In genomic region chr21:34022557-34023335, GRCh38 we compare ENCODE assay signal across 9 cellular contexts. TPM values are rescaled to one million over a fixed set of nuclear protein-coding genes. Genes with fewer than 3 reads are reported as not detected.
A peak's percentile ranks its signal among the peaks of the same experiment; 100 is the strongest.
DNase-seq lines count a peak whose midpoint lies in the region; ATAC-seq and TF ChIP-seq lines count a peak whose summit lies in the region.
"Had no signal": no experiment of that assay in that cellular context is flagged by ENCODE, and none has a peak within 500 bp of the region (broad histone marks: within the 10 kb centered on the region; RNA-seq: fewer than 3 reads in every experiment).

No MANE protein-coding gene starts in this region.

- H3K9me3 ChIP-seq in neutrophil (no peaks in the 10 kb centered on the region), PC-9 (ENCODE audit: insufficient read depth, low read depth) (no peaks in the 10 kb centered on the region)

- no peak overlapping the region for H3K4me2 ChIP-seq in PC-9

- no peaks in the 10 kb centered on the region for H3K79me2 ChIP-seq in PC-9 (ENCODE audit: low read depth)

- H3K9me2 ChIP-seq in PC-9 (ENCODE audit: insufficient read depth), result no peaks in the 10 kb centered on the region

- ATAC-seq in HG03378 (IDR thresholded peaks at IDR 0.05; ENCODE audit: unreplicated experiment) (no peak), GM19035 (IDR thresholded peaks at IDR 0.05; ENCODE audit: unreplicated experiment) (no peak)

- peak overlapping the region; percentile 51 for H3K27ac ChIP-seq in neutrophil
- H3K27ac ChIP-seq in PC-9, result no peak overlapping the region
- H3K27ac ChIP-seq: stomach had no signal

- intact Hi-C loops in PC-9 (cut with micrococcal nuclease; ENCODE audit: unreplicated experiment), result no loop called here

- H2AFZ ChIP-seq in PC-9, result no peak overlapping the region

- no peaks in the 10 kb centered on the region for H4K20me1 ChIP-seq in PC-9 (ENCODE audit: insufficient read depth)

- peaks cover 10 to 29% of the 10 kb centered on the region in 2 experiments for H3K4me1 ChIP-seq in neutrophil (ENCODE audit: control insufficient read depth in 1 of 2, insufficient read depth in 1 of 2, low read depth in 1 of 2, low read length in 1 of 2)
- H3K4me1 ChIP-seq in PC-9 (replicated peaks; ENCODE audit: insufficient read depth), result no peaks in the 10 kb centered on the region

- DNase-seq in Daoy (ENCODE audit: low read depth) (peak; percentile 50), NB4 (ENCODE audit: low read depth) (peak; percentile 95), GM19238 (ENCODE audit: insufficient read length, low spot score) (no peak), PC-9 (no peak)
- peak in 2 of 3 experiments; percentile 2 to 32 for DNase-seq in activated CD8-positive, alpha-beta memory T cell treated with anti-CD3 and anti-CD28 coated beads for 48 hours (ENCODE audit: low read depth in 2 of 3, low spot score in 2 of 3)
- DNase-seq: stomach had no signal

- no peak for TF ChIP-seq POLR2A in NB4 (IDR thresholded peaks at IDR 0.05; ENCODE audit: extremely low read depth, insufficient read length)

- CTCF ChIA-PET in PC-9 (lab: Charles Lee), result no interaction called here

- H3K4me3 ChIP-seq in NB4 (ENCODE audit: low read depth, low read length), result no peak overlapping the region
- H3K4me3 ChIP-seq in neutrophil (ENCODE audit: low read depth in 1 of 2, low read length in 1 of 2), result no peak overlapping the region
- no peak overlapping the region for H3K4me3 ChIP-seq in PC-9
- H3K4me3 ChIP-seq: stomach had no signal

- H3K36me3 ChIP-seq in neutrophil (no peaks in the 10 kb centered on the region), PC-9 (ENCODE audit: low read depth) (no peaks in the 10 kb centered on the region)
- H3K36me3 ChIP-seq: stomach had no signal

- BruUV-seq in PC-9 (replicated peaks; lab: Mats Ljungman, UMichigan), result no TSS peak

- TF ChIP-seq CTCF in NB4 (IDR thresholded peaks at IDR 0.05; ENCODE audit: low read depth, low read length), result no peak
- TF ChIP-seq CTCF in neutrophil (IDR thresholded peaks at IDR 0.05), result no peak
- TF ChIP-seq CTCF in PC-9 (conservative IDR thresholded peaks at IDR 0.05), result no peak

- H3K27me3 ChIP-seq in neutrophil (no peaks in the 10 kb centered on the region), PC-9 (ENCODE audit: insufficient read depth, low read depth) (no peaks in the 10 kb centered on the region)
- H3K27me3 ChIP-seq: stomach had no signal

- POLR2A ChIA-PET in PC-9 (lab: Charles Lee; ENCODE audit: unreplicated experiment), result no interaction called here

- no peaks in the 10 kb centered on the region for H3F3A ChIP-seq in PC-9 (ENCODE audit: insufficient read depth, low read depth)

RNA-seq across cellular contexts. Expression of gene MRPS6, which starts 50.6 kb away (rescaled TPM):
- total RNA-seq in Daoy (2014; rRNA removed; shearing (Covaris generic)), result 18.3 TPM in 2 replicates
- 40.4 and 41.0 TPM in 2 replicates for total RNA-seq in PC-9 (2021)

RNA-seq across cellular contexts. Expression of gene SLC5A3, which starts 50.6 kb away (rescaled TPM):
- total RNA-seq in Daoy (2014; rRNA removed; shearing (Covaris generic)), result 9.8 and 11.3 TPM in 2 replicates
- 7.0 and 8.8 TPM in 2 replicates for total RNA-seq in PC-9 (2021)

Comparison
In these comparisons a context has a peak if more than half of its experiments do, and no peak if none do; other contexts are left out.
1. DNase-seq: peak in Daoy (single experiment), NB4 (single experiment) and activated CD8-positive, alpha-beta memory T cell treated with anti-CD3 and anti-CD28 coated beads for 48 hours (2 of 3); none in GM19238 (single experiment) and PC-9 (0 of 2).